Comparison of ENCODE assay signal across 13 cellular contexts in the genomic region with DNA sequence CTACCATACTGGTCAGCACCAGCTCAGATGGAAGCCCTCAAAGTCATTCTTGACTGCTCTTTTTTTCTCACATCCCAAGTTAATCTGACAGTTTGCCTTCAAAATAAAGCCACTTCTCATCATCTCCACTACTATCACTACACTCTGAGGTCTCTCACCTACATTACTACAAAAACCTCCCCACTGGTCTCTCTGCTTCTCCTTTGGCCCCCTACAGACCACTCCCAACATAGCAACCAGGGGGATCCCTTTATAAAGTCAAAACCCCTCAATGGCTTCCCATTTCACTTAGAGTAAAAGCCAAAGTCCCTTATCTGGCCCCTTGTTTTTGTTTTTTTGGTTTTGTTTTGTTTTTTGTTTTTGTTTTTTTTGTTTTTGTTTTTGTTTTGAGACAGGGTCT. TPM values are rescaled to one million over a fixed set of nuclear protein-coding genes. Genes with fewer than 3 reads are reported as not detected.
A peak's percentile ranks its signal among the peaks of the same experiment; 100 is the strongest.
DNase-seq lines count a peak whose midpoint lies in the region; ATAC-seq, FAIRE-seq and TF ChIP-seq lines count a peak whose summit lies in the region.
"Had no signal": no experiment of that assay in that cellular context is flagged by ENCODE, and none has a peak within 500 bp of the region (broad histone marks: within the 10 kb centered on the region; RNA-seq: fewer than 3 reads in every experiment).

No MANE protein-coding gene starts in this region.

- TF ChIP-seq RAD21 in K562 (CRISPR knock-in tag; conservative IDR thresholded peaks at IDR 0.05 in 1 of 2, IDR thresholded peaks at IDR 0.05 in 1 of 2): no peak

- H3K4me2 ChIP-seq in K562 (ENCODE audit: insufficient read depth, low read length): no peak overlapping the region
- no peak overlapping the region for H3K4me2 ChIP-seq in osteoblast (ENCODE audit: insufficient read depth, low read length)

- H3K27ac ChIP-seq in K562 (ENCODE audit: extremely low read depth, low read depth, low read length) (no peak overlapping the region), osteoblast (ENCODE audit: low read depth, low read length) (no peak overlapping the region)

- no peak for ATAC-seq in activated CD4-positive, alpha-beta T cell treated with anti-CD3 and anti-CD28 coated beads for 36 hours
- peak; percentile 34; the same call in 2 of the 3 replicates for ATAC-seq in K562
- ATAC-seq in GM21367 (IDR thresholded peaks at IDR 0.05; ENCODE audit: unreplicated experiment): no peak
- no peak for ATAC-seq in GM21390 (IDR thresholded peaks at IDR 0.05; ENCODE audit: unreplicated experiment)
- no peak for ATAC-seq in Right ventricle myocardium superior (ENCODE audit: poor library complexity)

- no peak overlapping the region for H3K27ac Mint-ChIP-seq in activated CD4-positive, alpha-beta T cell treated with anti-CD3 and anti-CD28 coated beads for 36 hours

- CTCF ChIA-PET in activated CD4-positive, alpha-beta T cell treated with anti-CD3 and anti-CD28 coated beads for 36 hours (lab: Charles Lee): interaction anchor here (1.1 to 1.3 kb wide), 3 partner anchors 14 to 85 kb away, joined by 3 to 4 read pairs (median 4); no protein-coding TSS in a partner anchor
- CTCF ChIA-PET in K562 (lab: Yijun Ruan, JAX; ENCODE audit: low intra/inter-chr PET ratio): no interaction called here

- peaks cover 4% of the 10 kb centered on the region; the same call in 1 of the 3 replicates for H3K36me3 ChIP-seq in K562 (ENCODE audit: control insufficient read depth, insufficient read depth, low read length)
- H3K36me3 ChIP-seq in osteoblast (ENCODE audit: insufficient read depth, low read length): peaks cover 1% of the 10 kb centered on the region

- H3K79me2 ChIP-seq in K562 (ENCODE audit: control insufficient read depth, insufficient read depth, low read length) (peaks cover 14% of the 10 kb centered on the region; the same call in 1 of the 3 replicates), osteoblast (ENCODE audit: insufficient read depth, low read length) (no peaks in the 10 kb centered on the region)

- peaks cover 3% of the 10 kb centered on the region for H3K27me3 Mint-ChIP-seq in activated CD4-positive, alpha-beta T cell treated with anti-CD3 and anti-CD28 coated beads for 36 hours

- H4K20me1 ChIP-seq in K562 (replicated peaks; ENCODE audit: control insufficient read depth, insufficient read depth, low read length): no peaks in the 10 kb centered on the region; the same call in 1 of the 2 replicates
- no peaks in the 10 kb centered on the region for H4K20me1 ChIP-seq in osteoblast (ENCODE audit: insufficient read depth, low read length)

- H3K4me3 ChIP-seq in K562 (no peak overlapping the region), osteoblast (ENCODE audit: insufficient read depth, low read length) (no peak overlapping the region)

- H3K4me1 ChIP-seq in K562 (replicated peaks in 1 of 2; ENCODE audit: control insufficient read depth in 2 of 2, insufficient read depth in 2 of 2, low read length in 2 of 2) (peaks cover 18 to 32% of the 10 kb centered on the region in 2 experiments), osteoblast (ENCODE audit: insufficient read depth, low read length) (peaks cover 15% of the 10 kb centered on the region)

- no peak for TF ChIP-seq EP300 in K562 (IDR thresholded peaks at IDR 0.05; ENCODE audit: low read length)

- no peaks in the 10 kb centered on the region for H3K9me3 Mint-ChIP-seq in activated CD4-positive, alpha-beta T cell treated with anti-CD3 and anti-CD28 coated beads for 36 hours (ENCODE audit: low read depth)

- H3K9me3 ChIP-seq in K562 (replicated peaks; ENCODE audit: control insufficient read depth, insufficient read depth, low read depth, low read length) (no peaks in the 10 kb centered on the region), osteoblast (ENCODE audit: low read depth, low read length) (no peaks in the 10 kb centered on the region)

- no peak for FAIRE-seq in K562 (lab: Jason Lieb, UNC)
- FAIRE-seq: islet of Langerhans had no signal

- H3K27me3 ChIP-seq in K562 (ENCODE audit: control insufficient read depth in 2 of 2, insufficient read depth in 2 of 2, low read length in 2 of 2): no peaks in the 10 kb centered on the region
- no peaks in the 10 kb centered on the region for H3K27me3 ChIP-seq in osteoblast (ENCODE audit: insufficient read depth, low read length)

- TF ChIP-seq CTCF in K562 (IDR thresholded peaks at IDR 0.05 in 2 of 3, conservative IDR thresholded peaks at IDR 0.05 in 1 of 3; ENCODE audit: insufficient read depth in 2 of 3, low read depth in 1 of 3, low read length in 3 of 3) (peak; percentile 14 to 48 (median 41); a peak in 4 of 6 replicates), osteoblast (IDR thresholded peaks at IDR 0.05; ENCODE audit: extremely low read depth, low read depth, low read length) (peak; percentile 16)

- no peaks in the 10 kb centered on the region for H3K36me3 Mint-ChIP-seq in activated CD4-positive, alpha-beta T cell treated with anti-CD3 and anti-CD28 coated beads for 36 hours (ENCODE audit: low read depth)

- no peak for TF ChIP-seq POLR2A in K562 (conservative IDR thresholded peaks at IDR 0.05)

- no peaks in the 10 kb centered on the region for H3K9me1 ChIP-seq in K562 (ENCODE audit: control insufficient read depth, insufficient read depth, low read length)

- H3K9ac ChIP-seq in K562 (ENCODE audit: insufficient read depth in 1 of 2, low read depth in 2 of 2, low read length in 2 of 2): no peak overlapping the region

- no TSS peak for BruUV-seq in K562 (replicated peaks; lab: Mats Ljungman, UMichigan)

- POLR2A ChIA-PET in activated CD4-positive, alpha-beta T cell treated with anti-CD3 and anti-CD28 coated beads for 36 hours (lab: Charles Lee): no interaction called here
- POLR2A ChIA-PET in K562 (lab: Yijun Ruan, JAX): interaction anchor here (0.5 to 0.7 kb wide), 2 partner anchors 12 to 89 kb away, joined by 3 to 5 read pairs; no protein-coding TSS in a partner anchor

- intact Hi-C loops in activated CD4-positive, alpha-beta T cell treated with anti-CD3 and anti-CD28 coated beads for 36 hours (cut with DNase I, micrococcal nuclease): no loop called here
- intact Hi-C loops in K562 (cut with micrococcal nuclease) (no loop called here), Right ventricle myocardium superior (cut with DNase I) (no loop called here)

- H3K4me1 Mint-ChIP-seq in activated CD4-positive, alpha-beta T cell treated with anti-CD3 and anti-CD28 coated beads for 36 hours: peaks cover 8% of the 10 kb centered on the region

- DNase-seq in activated CD4-positive, alpha-beta T cell treated with anti-CD3 and anti-CD28 coated beads for 36 hours: peak; percentile 27
- DNase-seq in activated CD4-positive, alpha-beta T cell treated with anti-CD3 and anti-CD28 coated beads for 1 hour: no peak
- DNase-seq in HuH-7.5 (ENCODE audit: low spot score): peak; percentile 45
- peak; percentile 35 to 53 (median 47) for DNase-seq in K562 (ENCODE audit: extremely low read depth in 1 of 4, low spot score in 3 of 4)
- no peak for DNase-seq in osteoblast (ENCODE audit: insufficient read length, low spot score, missing footprints)
- DNase-seq in Right ventricle myocardium superior: no peak
- DNase-seq: activated T-cell treated with anti-CD3 and anti-CD28 coated beads for 4 hours; C1 segment of cervical spinal cord; caudate nucleus; stimulated activated CD4-positive, alpha-beta T cell treated with anti-CD3 and anti-CD28 coated beads, Interleukin-4, amount 100 ng/mL, for 1 hour had no signal

- no peak overlapping the region for H2AFZ ChIP-seq in K562 (ENCODE audit: low read depth, low read length)
- H2AFZ ChIP-seq in osteoblast (ENCODE audit: low read length): no peak overlapping the region

- no peak overlapping the region for H3K4me3 Mint-ChIP-seq in activated CD4-positive, alpha-beta T cell treated with anti-CD3 and anti-CD28 coated beads for 36 hours

- in situ Hi-C loops in K562 (cut with MboI): no loop called here

RNA-seq across cellular contexts. Expression of a gene that starts 4.6 kb away (rescaled TPM):
- total RNA-seq in activated CD4-positive, alpha-beta T cell treated with anti-CD3 and anti-CD28 coated beads for 36 hours: 1 to 10 TPM; 3.2 TPM
- total RNA-seq in K562 (2011; cell fraction: chromatin; rRNA removed; ENCODE audit: low replicate concordance): 9.6 and 29.6 TPM in 2 replicates
- total RNA-seq in K562 (2011; cell fraction: nucleolus; rRNA removed): 10.7 and 13.7 TPM in 2 replicates
- 8.9 and 9.9 TPM in 2 replicates for total RNA-seq in K562 (2011; cell fraction: nucleoplasm; rRNA removed)
- total RNA-seq in K562 (2014; rRNA removed) (6.4 and 8.6 TPM in 2 replicates), K562 (2014; rRNA removed; fragmentation: Illumina TruSeq; extraction: Trizol) (5.1 and 5.2 TPM in 2 replicates), K562 (2015; rRNA removed; fragmentation: Illumina TruSeq; extraction: Trizol) (7.1 and 7.5 TPM in 2 replicates), K562 (2021) (23.3 and 25.7 TPM in 2 replicates), osteoblast (2.1 and 2.2 TPM in 2 replicates), Right ventricle myocardium superior (12.5 TPM)
- polyA plus RNA-seq in K562 (2011; rRNA removed) (6.1 and 7.0 TPM in 2 replicates), K562 (2014; fragmentation: Illumina TruSeq; extraction: Trizol) (16.6 and 16.8 TPM in 2 replicates), K562 (2014; fragmentation: Nextera tagmentation; extraction: Ambion mirVana) (1 to 10 TPM in 1 of 2 experiments, under 1 TPM in 1; 0.83 to 1.4 TPM), K562 (2014; rRNA removed) (14.8 and 16.7 TPM in 2 replicates)
- polyA plus RNA-seq in K562 (2011; cell fraction: cytosol; rRNA removed): 5.5 and 7.0 TPM in 2 replicates
- 37.6 and 59.0 TPM in 2 replicates for polyA plus RNA-seq in K562 (2011; cell fraction: nucleus; rRNA removed)
- 13.9 and 21.4 TPM in 2 replicates for polyA plus RNA-seq in K562 (2012)
- 4.6 and 5.1 TPM in 2 replicates for polyA minus RNA-seq in K562 (2011; rRNA and poly(A)+ RNA removed)
- polyA minus RNA-seq in K562 (2011; cell fraction: cytosol; rRNA and poly(A)+ RNA removed): 7.0 and 8.1 TPM in 2 replicates
- polyA minus RNA-seq in K562 (2011; cell fraction: nucleus; rRNA and poly(A)+ RNA removed): 9.8 and 11.7 TPM in 2 replicates

RNA-seq across cellular contexts. Expression of a gene that starts 26.2 kb away (rescaled TPM):
- 10 to 100 TPM; 28.2 to 32.9 TPM for total RNA-seq in activated CD4-positive, alpha-beta T cell treated with anti-CD3 and anti-CD28 coated beads for 36 hours
- 160 and 307 TPM in 2 replicates for total RNA-seq in K562 (2011; cell fraction: chromatin; rRNA removed; ENCODE audit: low replicate concordance)
- 128 and 139 TPM in 2 replicates for total RNA-seq in K562 (2011; cell fraction: nucleolus; rRNA removed)
- total RNA-seq in K562 (2011; cell fraction: nucleoplasm; rRNA removed): 143 and 150 TPM in 2 replicates
- total RNA-seq in K562 (2014; rRNA removed) (19.2 and 20.6 TPM in 2 replicates), K562 (2014; rRNA removed; fragmentation: Illumina TruSeq; extraction: Trizol) (7.0 and 7.9 TPM in 2 replicates), K562 (2015; rRNA removed; fragmentation: Illumina TruSeq; extraction: Trizol) (12.9 and 13.7 TPM in 2 replicates), K562 (2021) (19.2 and 26.5 TPM in 2 replicates), osteoblast (21.8 and 22.4 TPM in 2 replicates), Right ventricle myocardium superior (2.6 TPM)
- polyA plus RNA-seq in K562 (2011; rRNA removed) (24.8 and 36.2 TPM in 2 replicates), K562 (2014; fragmentation: Illumina TruSeq; extraction: Trizol) (13.6 and 20.6 TPM in 2 replicates), K562 (2014; fragmentation: Nextera tagmentation; extraction: Ambion mirVana) (under 1 TPM; 0.35 to 0.84 TPM), K562 (2014; rRNA removed) (28.6 and 37.5 TPM in 2 replicates)
- polyA plus RNA-seq in K562 (2011; cell fraction: cytosol; rRNA removed): 11.3 and 18.8 TPM in 2 replicates
- 300 and 346 TPM in 2 replicates for polyA plus RNA-seq in K562 (2011; cell fraction: nucleus; rRNA removed)
- 16.4 and 35.9 TPM in 2 replicates for polyA plus RNA-seq in K562 (2012)
- 7.8 and 12.4 TPM in 2 replicates for polyA minus RNA-seq in K562 (2011; rRNA and poly(A)+ RNA removed)
- 12.8 and 13.1 TPM in 2 replicates for polyA minus RNA-seq in K562 (2011; cell fraction: cytosol; rRNA and poly(A)+ RNA removed)
- 43.8 and 62.2 TPM in 2 replicates for polyA minus RNA-seq in K562 (2011; cell fraction: nucleus; rRNA and poly(A)+ RNA removed)

RNA-seq across cellular contexts. Expression of a gene that starts 40.6 kb away (rescaled TPM):
- total RNA-seq in activated CD4-positive, alpha-beta T cell treated with anti-CD3 and anti-CD28 coated beads for 36 hours: 10 to 100 TPM; 24.3 to 27.8 TPM
- 14.3 and 44.8 TPM in 2 replicates for total RNA-seq in K562 (2011; cell fraction: chromatin; rRNA removed; ENCODE audit: low replicate concordance)
- total RNA-seq in K562 (2011; cell fraction: nucleolus; rRNA removed): 46.6 and 54.9 TPM in 2 replicates
- 22.9 and 26.5 TPM in 2 replicates for total RNA-seq in K562 (2011; cell fraction: nucleoplasm; rRNA removed)
- total RNA-seq in K562 (2014; rRNA removed): 30.7 and 35.5 TPM in 2 replicates
- total RNA-seq in K562 (2014; rRNA removed; fragmentation: Illumina TruSeq; extraction: Trizol): 5.0 and 7.0 TPM in 2 replicates
- 14.1 and 14.3 TPM in 2 replicates for total RNA-seq in K562 (2015; rRNA removed; fragmentation: Illumina TruSeq; extraction: Trizol)
- total RNA-seq in K562 (2021): 22.9 and 23.3 TPM in 2 replicates
- polyA plus RNA-seq in K562 (2011; rRNA removed): 17.4 and 17.9 TPM in 2 replicates
- 15.7 and 32.1 TPM in 2 replicates for polyA plus RNA-seq in K562 (2011; cell fraction: cytosol; rRNA removed)
- 65.3 and 140 TPM in 2 replicates for polyA plus RNA-seq in K562 (2011; cell fraction: nucleus; rRNA removed)
- 4.8 and 10.5 TPM in 2 replicates for polyA plus RNA-seq in K562 (2012)
- 13.3 and 19.8 TPM in 2 replicates for polyA plus RNA-seq in K562 (2014; fragmentation: Illumina TruSeq; extraction: Trizol)
- polyA plus RNA-seq in K562 (2014; fragmentation: Nextera tagmentation; extraction: Ambion mirVana): under 1 TPM; 0.06 to 0.76 TPM
- 33.8 and 36.0 TPM in 2 replicates for polyA plus RNA-seq in K562 (2014; rRNA removed)
- 6.0 and 11.9 TPM in 2 replicates for polyA minus RNA-seq in K562 (2011; rRNA and poly(A)+ RNA removed)
- 7.4 and 8.4 TPM in 2 replicates for polyA minus RNA-seq in K562 (2011; cell fraction: cytosol; rRNA and poly(A)+ RNA removed)
- 18.0 and 23.8 TPM in 2 replicates for polyA minus RNA-seq in K562 (2011; cell fraction: nucleus; rRNA and poly(A)+ RNA removed)
- 4.4 and 5.1 TPM in 2 replicates for total RNA-seq in osteoblast
- total RNA-seq in Right ventricle myocardium superior: 0.86 TPM

RNA-seq across cellular contexts. Expression of a gene that starts 40.8 kb away (rescaled TPM):
- 10 to 100 TPM; 85.9 to 88.6 TPM for total RNA-seq in activated CD4-positive, alpha-beta T cell treated with anti-CD3 and anti-CD28 coated beads for 36 hours
- 380 and 433 TPM in 2 replicates for total RNA-seq in K562 (2011; cell fraction: chromatin; rRNA removed; ENCODE audit: low replicate concordance)
- total RNA-seq in K562 (2011; cell fraction: nucleolus; rRNA removed): 249 and 274 TPM in 2 replicates
- total RNA-seq in K562 (2011; cell fraction: nucleoplasm; rRNA removed): 332 and 388 TPM in 2 replicates
- total RNA-seq in K562 (2014; rRNA removed) (111 and 160 TPM in 2 replicates), K562 (2014; rRNA removed; fragmentation: Illumina TruSeq; extraction: Trizol) (118 and 129 TPM in 2 replicates), K562 (2015; rRNA removed; fragmentation: Illumina TruSeq; extraction: Trizol) (116 and 130 TPM in 2 replicates), K562 (2021) (114 and 119 TPM in 2 replicates), osteoblast (47.8 and 50.4 TPM in 2 replicates), Right ventricle myocardium superior (29.1 TPM)
- polyA plus RNA-seq in K562 (2011; rRNA removed) (190 and 191 TPM in 2 replicates), K562 (2014; fragmentation: Illumina TruSeq; extraction: Trizol) (144 and 153 TPM in 2 replicates), K562 (2014; fragmentation: Nextera tagmentation; extraction: Ambion mirVana) (100 to 1,000 TPM in 1 of 2 experiments, 10 to 100 TPM in 1; 89.7 to 107 TPM), K562 (2014; rRNA removed) (120 and 137 TPM in 2 replicates)
- 207 and 230 TPM in 2 replicates for polyA plus RNA-seq in K562 (2011; cell fraction: cytosol; rRNA removed)
- 365 and 426 TPM in 2 replicates for polyA plus RNA-seq in K562 (2011; cell fraction: nucleus; rRNA removed)
- 77.6 and 93.4 TPM in 2 replicates for polyA plus RNA-seq in K562 (2012)
- polyA minus RNA-seq in K562 (2011; rRNA and poly(A)+ RNA removed): 136 and 147 TPM in 2 replicates
- polyA minus RNA-seq in K562 (2011; cell fraction: cytosol; rRNA and poly(A)+ RNA removed): 73.0 and 87.2 TPM in 2 replicates
- 80.6 and 114 TPM in 2 replicates for polyA minus RNA-seq in K562 (2011; cell fraction: nucleus; rRNA and poly(A)+ RNA removed)

RNA-seq across cellular contexts. Expression of a gene that starts 58.6 kb away (rescaled TPM):
- total RNA-seq in activated CD4-positive, alpha-beta T cell treated with anti-CD3 and anti-CD28 coated beads for 36 hours: 100 to 1,000 TPM; 185 to 212 TPM
- 295 and 514 TPM in 2 replicates for total RNA-seq in K562 (2011; cell fraction: chromatin; rRNA removed; ENCODE audit: low replicate concordance)
- 151 and 162 TPM in 2 replicates for total RNA-seq in K562 (2011; cell fraction: nucleolus; rRNA removed)
- 271 and 317 TPM in 2 replicates for total RNA-seq in K562 (2011; cell fraction: nucleoplasm; rRNA removed)
- 90.1 and 91.4 TPM in 2 replicates for total RNA-seq in K562 (2014; rRNA removed)
- total RNA-seq in K562 (2014; rRNA removed; fragmentation: Illumina TruSeq; extraction: Trizol): 73.7 and 84.9 TPM in 2 replicates
- 60.8 and 68.0 TPM in 2 replicates for total RNA-seq in K562 (2015; rRNA removed; fragmentation: Illumina TruSeq; extraction: Trizol)
- total RNA-seq in K562 (2021): 268 and 328 TPM in 2 replicates
- polyA plus RNA-seq in K562 (2011; rRNA removed): 146 and 159 TPM in 2 replicates
- polyA plus RNA-seq in K562 (2011; cell fraction: cytosol; rRNA removed): 137 TPM in 2 replicates
- 325 and 501 TPM in 2 replicates for polyA plus RNA-seq in K562 (2011; cell fraction: nucleus; rRNA removed)
- 172 and 199 TPM in 2 replicates for polyA plus RNA-seq in K562 (2012)
- 261 and 291 TPM in 2 replicates for polyA plus RNA-seq in K562 (2014; fragmentation: Illumina TruSeq; extraction: Trizol)
- 10 to 100 TPM; 75.8 to 97.8 TPM for polyA plus RNA-seq in K562 (2014; fragmentation: Nextera tagmentation; extraction: Ambion mirVana)
- 131 and 168 TPM in 2 replicates for polyA plus RNA-seq in K562 (2014; rRNA removed)
- 279 and 286 TPM in 2 replicates for polyA minus RNA-seq in K562 (2011; rRNA and poly(A)+ RNA removed)
- 184 and 249 TPM in 2 replicates for polyA minus RNA-seq in K562 (2011; cell fraction: cytosol; rRNA and poly(A)+ RNA removed)
- 108 and 288 TPM in 2 replicates for polyA minus RNA-seq in K562 (2011; cell fraction: nucleus; rRNA and poly(A)+ RNA removed)
- 18.5 and 19.2 TPM in 2 replicates for total RNA-seq in osteoblast
- 32.0 TPM for total RNA-seq in Right ventricle myocardium superior

Comparison
In these comparisons a context has a peak if more than half of its experiments do, and no peak if none do; other contexts are left out.
1. DNase-seq: peak in activated CD4-positive, alpha-beta T cell treated with anti-CD3 and anti-CD28 coated beads for 36 hours (single experiment), HuH-7.5 (single experiment) and K562 (4 of 4); none in activated CD4-positive, alpha-beta T cell treated with anti-CD3 and anti-CD28 coated beads for 1 hour (single experiment), osteoblast (single experiment) and Right ventricle myocardium superior (single experiment).